24 cellular contexts compared by ENCODE assay signal in genomic region chr2:27412419-27413152, GRCh38. TPM values are rescaled to one million over a fixed set of nuclear protein-coding genes. Genes with fewer than 3 reads are reported as not detected.
"Had no signal": no experiment of that assay in that cellular context is flagged by ENCODE, and none has a peak within 500 bp of the region (broad histone marks: within the 10 kb centered on the region; RNA-seq: fewer than 3 reads in every experiment).

No MANE protein-coding gene starts in this region.

- H3K27ac Mint-ChIP-seq: nephron progenitor cell; stimulated activated memory B cell treated with anti-CD40 and anti-IgM and Interleukin-4, amounts not matched to agents 10 μg/mL and 1 μg/mL and 100 μg/mL, for 72 hours; type B pancreatic cell had no signal

- H3K36me3 ChIP-seq: gastrocnemius medialis, lower lobe of right lung, ovary, tibial artery had no signal

- H3K4me3 Mint-ChIP-seq: nephron progenitor cell; stimulated activated memory B cell treated with anti-CD40 and anti-IgM and Interleukin-4, amounts not matched to agents 10 μg/mL and 1 μg/mL and 100 μg/mL, for 72 hours; type B pancreatic cell had no signal

- ATAC-seq: gastrocnemius medialis; left ventricle myocardium superior; lower lobe of right lung; psoas muscle; right cardiac atrium; stimulated activated memory B cell treated with anti-CD40 and anti-IgM and Interleukin-4, amounts not matched to agents 10 μg/mL and 1 μg/mL and 100 μg/mL, for 72 hours; stimulated activated naive CD8-positive, alpha-beta T cell treated with anti-CD3 and anti-CD28 coated beads, Interleukin-15, Interleukin-2, amounts not matched to agents 100 U/mL and 50 U/mL, for 24 hours had no signal

- H3K36me3 Mint-ChIP-seq: stimulated activated memory B cell treated with anti-CD40 and anti-IgM and Interleukin-4, amounts not matched to agents 10 μg/mL and 1 μg/mL and 100 μg/mL, for 72 hours; type B pancreatic cell had no signal

- DNase-seq: cortex of kidney; dorsolateral prefrontal cortex; effector CD4-positive, alpha-beta T cell; foreskin fibroblast; gastrocnemius medialis; head of caudate nucleus; left ventricle myocardium superior; lower lobe of right lung; nephron progenitor cell; occipital lobe; ovary; posterior cingulate gyrus; psoas muscle; right cardiac atrium; spleen; stimulated activated CD4-positive, alpha-beta T cell treated with anti-CD3 and anti-CD28 coated beads, Interleukin-4, amount 100 ng/mL, for 4 hours; stimulated activated naive CD8-positive, alpha-beta T cell treated with anti-CD3 and anti-CD28 coated beads, Interleukin-15, Interleukin-2, amounts not matched to agents 100 U/mL and 50 U/mL, for 24 hours; substantia nigra; testis; tibial artery had no signal

- H3K27ac ChIP-seq: dorsolateral prefrontal cortex, gastrocnemius medialis, lower lobe of right lung, ovary, psoas muscle, skin epidermis, spleen, testis, tibial artery had no signal

- H3K27me3 ChIP-seq: dorsolateral prefrontal cortex, gastrocnemius medialis, ovary, spleen, testis, tibial artery had no signal

- H3K4me3 ChIP-seq: dorsolateral prefrontal cortex, gastrocnemius medialis, lower lobe of right lung, ovary, psoas muscle, skin epidermis, spleen, testis, tibial artery had no signal

- H3K9me3 ChIP-seq: gastrocnemius medialis, lower lobe of right lung, ovary, psoas muscle, spleen, testis, tibial artery had no signal

- H3K27me3 Mint-ChIP-seq: type B pancreatic cell had no signal

- H3K9me3 Mint-ChIP-seq: type B pancreatic cell had no signal

RNA-seq across cellular contexts. Expression of gene KRTCAP3, which starts 29.6 kb away (rescaled TPM):
- total RNA-seq: glomerular endothelial cell, left ventricle myocardium superior, occipital lobe had no signal
